ENCODE assay signal across 1 cellular context in the genomic region with DNA sequence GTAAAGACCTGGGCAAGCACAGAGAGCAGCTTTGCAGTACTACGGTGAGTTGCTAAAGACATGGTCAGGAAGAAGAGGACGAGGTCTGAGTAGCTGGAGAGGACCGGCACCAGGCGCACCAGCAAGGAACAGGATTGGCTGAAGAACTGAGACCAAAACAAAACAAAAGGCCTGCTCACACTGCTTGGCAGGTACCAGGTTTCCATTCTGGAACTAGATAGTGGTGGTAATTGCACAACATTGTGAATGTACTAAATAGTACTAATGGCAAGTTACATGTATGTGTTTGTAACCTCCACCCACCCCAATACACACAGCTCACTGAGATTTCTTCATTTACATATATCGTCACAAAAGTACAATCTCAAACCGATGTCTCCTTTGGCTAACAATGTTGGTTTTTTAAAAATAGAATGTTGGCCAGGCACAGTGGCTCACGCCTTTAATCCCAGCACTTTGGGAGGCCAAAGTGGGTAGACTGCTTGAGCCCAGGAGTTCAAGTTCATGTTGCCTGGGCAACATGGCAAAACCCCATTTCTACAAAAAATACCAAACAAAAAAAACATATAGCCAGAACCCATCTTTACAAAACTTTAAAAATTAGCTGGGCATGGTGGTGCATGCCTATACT.
TF ChIP-seq lines count a peak whose summit lies in the region.

No MANE protein-coding gene starts in this region.

TF ChIP-seq in H1, 55 proteins besides CTCF, POLR2A, EP300 and RAD21:
- TF ChIP-seq KDM5A (IDR thresholded peaks at IDR 0.05; ENCODE audit: low read length) (no peak), EGR1 (IDR thresholded peaks at IDR 0.05; ENCODE audit: borderline replicate concordance, low read depth, low read length) (no peak), CTBP2 (IDR thresholded peaks at IDR 0.05; ENCODE audit: borderline replicate concordance, insufficient read depth, insufficient read length, low read length) (no peak), CHD1 (IDR thresholded peaks at IDR 0.05; ENCODE audit: low read depth, low read length) (no peak), RFX5 (IDR thresholded peaks at IDR 0.05; ENCODE audit: borderline replicate concordance, low read depth, low read length) (no peak), TBP (IDR thresholded peaks at IDR 0.05; ENCODE audit: low read depth, low read length) (no peak), POU5F1 (IDR thresholded peaks at IDR 0.05; ENCODE audit: low read depth, low read length) (no peak), TCF12 (IDR thresholded peaks at IDR 0.05; ENCODE audit: low read depth, low read length) (no peak)
- TF ChIP-seq, protein P1, sequence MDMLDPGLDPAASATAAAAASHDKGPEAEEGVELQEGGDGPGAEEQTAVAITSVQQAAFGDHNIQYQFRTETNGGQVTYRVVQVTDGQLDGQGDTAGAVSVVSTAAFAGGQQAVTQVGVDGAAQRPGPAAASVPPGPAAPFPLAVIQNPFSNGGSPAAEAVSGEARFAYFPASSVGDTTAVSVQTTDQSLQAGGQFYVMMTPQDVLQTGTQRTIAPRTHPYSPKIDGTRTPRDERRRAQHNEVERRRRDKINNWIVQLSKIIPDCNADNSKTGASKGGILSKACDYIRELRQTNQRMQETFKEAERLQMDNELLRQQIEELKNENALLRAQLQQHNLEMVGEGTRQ (IDR thresholded peaks at IDR 0.05; ENCODE audit: low read length): no peak
